Comparison of ENCODE assay signal across 8 cellular contexts in the genomic region with DNA sequence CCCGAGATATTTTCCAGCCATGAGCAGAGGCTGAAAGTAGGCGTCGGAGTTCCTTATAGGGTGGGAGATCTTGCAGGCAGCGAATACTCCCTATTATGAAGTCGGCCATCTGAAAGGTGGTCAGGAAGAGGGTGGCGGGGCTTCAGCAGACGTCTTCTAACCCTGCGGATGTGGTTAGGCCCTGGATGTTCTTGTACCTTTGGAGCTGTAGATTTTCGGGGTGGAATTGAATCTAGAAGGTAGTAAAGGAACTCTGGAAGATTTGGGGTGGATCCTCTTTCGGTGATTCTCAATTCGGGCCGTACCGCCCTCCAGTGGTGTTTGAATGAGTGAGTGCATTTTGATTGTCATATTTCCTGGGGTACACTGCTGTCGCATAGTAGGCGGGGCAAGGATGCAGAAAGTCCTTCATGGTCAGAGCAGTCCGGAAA. TPM values are rescaled to one million over a fixed set of nuclear protein-coding genes. Genes with fewer than 3 reads are reported as not detected.
DNase-seq lines count a peak whose midpoint lies in the region; ATAC-seq and TF ChIP-seq lines count a peak whose summit lies in the region.

No MANE protein-coding gene starts in this region.

- peak overlapping the region; percentile 94 for H3K27ac ChIP-seq in RWPE1
- peak overlapping the region; percentile 98 for H3K27ac ChIP-seq in foreskin keratinocyte
- peak overlapping the region; percentile 88 to 92 for H3K27ac ChIP-seq in thoracic aorta

- ATAC-seq in foreskin keratinocyte = peak; percentile 70
- peak; percentile 34 for ATAC-seq in thoracic aorta (ENCODE audit: insufficient number of reproducible peaks, low FRiP score, low read depth)

- no peaks in the 10 kb centered on the region for H3K27me3 ChIP-seq in foreskin keratinocyte
- no peaks in the 10 kb centered on the region for H3K27me3 ChIP-seq in thoracic aorta (replicated peaks; ENCODE audit: insufficient read depth)

- no peaks in the 10 kb centered on the region for H3K36me3 ChIP-seq in thoracic aorta

- H3K4me1 ChIP-seq in foreskin keratinocyte (peaks cover 5% of the 10 kb centered on the region), thoracic aorta (ENCODE audit: control insufficient read depth in 1 of 2, low read depth in 2 of 2) (peaks cover 8 to 17% of the 10 kb centered on the region in 2 donors)

- H3K4me3 ChIP-seq in thoracic aorta = peak overlapping the region; percentile 78

- no peaks in the 10 kb centered on the region for H3K9me3 ChIP-seq in thoracic aorta

- in situ Hi-C loops in G401 (cut with HindIII; ENCODE audit: low sequenced_read_pairs) = no loop called here

- CTCF ChIA-PET in RWPE1 (lab: Yijun Ruan, JAX) = interaction anchor here (0.7 kb wide), 1 partner anchor 203 kb away, joined by 3 read pairs; no protein-coding TSS in a partner anchor

- DNase-seq in G401 (ENCODE audit: low spot score) (peak; percentile 78), H4 (ENCODE audit: low spot score) (peak; percentile 73), Kasumi-1 (lab: John Stamatoyannopoulos, UW) (peak; percentile 85 to 87), RWPE1 (ENCODE audit: low spot score) (peak; percentile 66), foreskin keratinocyte (peak; percentile 50 to 64), occipital lobe (lab: John Stamatoyannopoulos, UW) (peak; percentile 36), thoracic aorta (ENCODE audit: low spot score) (peak; percentile 11)
- peak; percentile 54 for DNase-seq in activated effector memory CD4-positive, alpha-beta T cell treated with Interleukin-2 at 50 U/mL for 16 hours

- TF ChIP-seq CTCF in RWPE1 (conservative IDR thresholded peaks at IDR 0.05; ENCODE audit: low read depth) = peak; percentile 81
- TF ChIP-seq CTCF in foreskin keratinocyte (conservative IDR thresholded peaks at IDR 0.05) = peak; percentile 76
- no peak for TF ChIP-seq CTCF in thoracic aorta (IDR thresholded peaks at IDR 0.05)

- POLR2A ChIA-PET in RWPE1 (lab: Yijun Ruan, JAX; ENCODE audit: low non-redundant PET) = no interaction called here

RNA-seq across cellular contexts. Expression of a gene that starts 0.6 kb away (rescaled TPM):
- 47.0 and 88.3 TPM in 2 replicates for total RNA-seq in G401 (2014; rRNA removed; shearing (Covaris generic))
- 97.7 and 113 TPM in 2 replicates for total RNA-seq in H4 (2014; rRNA removed; shearing (Covaris generic))
- total RNA-seq in foreskin keratinocyte = 99.3 and 104 TPM in 2 replicates
- 55.6 and 63.5 TPM in 2 replicates for polyA plus RNA-seq in foreskin keratinocyte
- total RNA-seq in occipital lobe = 58.0 TPM
- 10 to 100 TPM; 28.3 to 30.1 TPM for total RNA-seq in thoracic aorta

RNA-seq across cellular contexts. Expression of a gene that starts 48.5 kb away (rescaled TPM):
- 5.8 and 9.5 TPM in 2 replicates for total RNA-seq in G401 (2014; rRNA removed; shearing (Covaris generic))
- 8.6 and 11.8 TPM in 2 replicates for total RNA-seq in H4 (2014; rRNA removed; shearing (Covaris generic))
- total RNA-seq in foreskin keratinocyte (13.3 and 14.7 TPM in 2 replicates), occipital lobe (32.4 TPM), thoracic aorta (10 to 100 TPM; 19.5 to 22.4 TPM)
- polyA plus RNA-seq in foreskin keratinocyte = 5.6 and 6.5 TPM in 2 replicates

Comparison
In these comparisons a context has a peak if more than half of its experiments do, and no peak if none do; other contexts are left out.
1. Peak in every context shown above with its lines: DNase-seq, ATAC-seq, H3K4me3 ChIP-seq and H3K27ac ChIP-seq.
2. DNase-seq: peak in every context shown above with its lines; median percentile 86 in Kasumi-1; 78 in G401; 73 in H4; 66 in RWPE1; 57 in foreskin keratinocyte; 54 in activated effector memory CD4-positive, alpha-beta T cell treated with Interleukin-2 at 50 U/mL for 16 hours; 36 in occipital lobe; 11 in thoracic aorta.